Comparison of ENCODE assay signal across 26 cellular contexts in the genomic region with DNA sequence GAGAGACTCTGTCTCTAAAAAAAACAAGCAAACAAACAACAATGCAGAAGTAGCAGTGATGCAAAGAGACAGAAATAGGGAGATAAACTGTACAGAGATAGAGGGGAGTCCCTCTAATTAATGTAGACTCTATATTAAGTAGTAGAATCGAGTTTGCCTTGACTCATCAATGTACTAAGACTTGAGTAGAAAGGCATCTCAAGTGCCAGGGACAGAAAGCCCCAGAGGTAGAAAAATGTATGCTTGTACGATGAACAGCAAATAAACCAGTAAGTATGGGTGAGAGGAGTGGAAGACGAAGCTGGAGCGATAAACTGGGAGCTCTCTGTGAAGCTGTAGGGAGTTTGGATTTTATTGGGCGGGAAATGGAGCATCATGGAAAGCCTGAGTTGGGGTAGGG.
"Had no signal": no experiment of that assay in that cellular context is flagged by ENCODE, and none has a peak within 500 bp of the region (broad histone marks: within the 10 kb centered on the region; RNA-seq: fewer than 3 reads in every experiment).

No MANE protein-coding gene starts in this region.

- DNase-seq: stimulated activated CD4-positive, alpha-beta T cell treated with anti-CD3 and anti-CD28 coated beads, Interleukin-2, amount 100 ng/mL, for 48 hours; stimulated activated CD4-positive, alpha-beta T cell treated with anti-CD3 and anti-CD28 coated beads, Interleukin-4, amount 100 ng/mL, for 1 hour; stimulated activated CD4-positive, alpha-beta T cell treated with anti-CD3 and anti-CD28 coated beads, Interleukin-4, amount 100 ng/mL, for 24 hours; stimulated activated CD4-positive, alpha-beta T cell treated with anti-CD3 and anti-CD28 coated beads, Interleukin-4, amount 100 ng/mL, for 4 hours; stimulated activated CD8-positive, alpha-beta memory T cell treated with anti-CD3 and anti-CD28 coated beads, Interleukin-4, amount 100 ng/mL, for 48 hours; stimulated activated naive B cell treated with anti-CD40 and anti-IgM and Interleukin-4, amounts not matched to agents 10 μg/mL and 1 μg/mL and 100 μg/mL, for 72 hours; stimulated activated naive CD4-positive, alpha-beta T cell; stimulated activated naive CD4-positive, alpha-beta T cell treated with Interleukin-2 at 50 U/mL for 16 hours; stimulated activated naive CD8-positive, alpha-beta T cell treated with anti-CD3 and anti-CD28 coated beads, Interleukin-15, amount 100 ng/mL, for 72 hours; stimulated activated naive CD8-positive, alpha-beta T cell treated with anti-CD3 and anti-CD28 coated beads, Interleukin-15, Interleukin-2, amounts not matched to agents 100 U/mL and 50 U/mL, for 24 hours; stomach; substantia nigra; testis; thyroid gland; tibial artery; transverse colon; trophoblast cell; upper lobe of left lung; upper lobe of right lung; uterus had no signal

- H3K27ac ChIP-seq: stomach, suprapubic skin, testis, thoracic aorta, thyroid gland, tibial artery, tibial nerve, transverse colon, upper lobe of left lung, upper lobe of right lung, uterus, vagina had no signal

- H3K4me3 ChIP-seq: stomach, suprapubic skin, testis, thoracic aorta, thyroid gland, tibial artery, tibial nerve, transverse colon, upper lobe of left lung, upper lobe of right lung, uterus, vagina had no signal

- H3K9me3 ChIP-seq: stomach, suprapubic skin, testis, thoracic aorta, thyroid gland, tibial artery, tibial nerve, transverse colon, upper lobe of left lung, upper lobe of right lung, uterus, vagina had no signal

- H3K27me3 ChIP-seq: stomach, suprapubic skin, testis, thyroid gland, tibial artery, tibial nerve, transverse colon, upper lobe of left lung, upper lobe of right lung, uterus, vagina had no signal

- ATAC-seq: stimulated activated effector memory CD8-positive, alpha-beta T cell treated with anti-CD3 and anti-CD28 coated beads, Interleukin-12 subunit alpha, Interleukin-12 subunit beta, amount 100 ng/mL, for 72 hours; stimulated activated memory B cell treated with anti-CD40 and anti-IgM and Interleukin-4, amounts not matched to agents 10 μg/mL and 1 μg/mL and 100 μg/mL, for 72 hours; stimulated activated naive B cell treated with anti-CD40 and anti-IgM and Interleukin-4, amounts not matched to agents 10 μg/mL and 1 μg/mL and 100 μg/mL, for 72 hours; stimulated activated naive CD8-positive, alpha-beta T cell treated with anti-CD3 and anti-CD28 coated beads, Interleukin-15, amount 100 ng/mL, for 72 hours; stimulated activated naive CD8-positive, alpha-beta T cell treated with anti-CD3 and anti-CD28 coated beads, Interleukin-15, Interleukin-2, amounts not matched to agents 100 U/mL and 50 U/mL, for 24 hours; upper lobe of right lung had no signal

- H3K4me1 ChIP-seq: stomach, testis, thyroid gland, tibial nerve, transverse colon, upper lobe of left lung, upper lobe of right lung, uterus, vagina had no signal

- H3K36me3 ChIP-seq: thoracic aorta, thyroid gland, tibial artery, transverse colon, uterus, vagina had no signal
